In genomic region chr19:51904331-51905165, GRCh38 we compare ENCODE assay signal across 8 cellular contexts. TPM values are rescaled to one million over a fixed set of nuclear protein-coding genes. Genes with fewer than 3 reads are reported as not detected.
DNase-seq lines count a peak whose midpoint lies in the region; ATAC-seq and TF ChIP-seq lines count a peak whose summit lies in the region.

Gene ZNF649, minus strand, starts transcription at chr19:51905017. Its CDS starts 4,910 bp downstream, at chr19:51900107.

- H3K27ac ChIP-seq in OCI-LY3 (ENCODE audit: low read length) = no peak within 1 kb of the TSS; the same call in 1 of the 2 replicates

- H3K9me3 ChIP-seq in OCI-LY3 (ENCODE audit: insufficient read depth, low read length) = peaks cover 14% of the 10 kb centered on the region
- peaks cover 26% of the 10 kb centered on the region for H3K9me3 ChIP-seq in mononuclear cell (ENCODE audit: low read depth, low read length)

- H3K9ac ChIP-seq in OCI-LY3 (ENCODE audit: low read length) = peak within 1 kb of the TSS; percentile 48

- DNase-seq in AG08396 (ENCODE audit: low spot score) = peak; percentile 89
- peak; percentile 80 for DNase-seq in activated T-cell treated with anti-CD3 and anti-CD28 coated beads, Interleukin-2, amount 50 U/mL, for 1 hour
- peak; percentile 88 for DNase-seq in erythroblast (lab: John Stamatoyannopoulos, UW)
- peak; percentile 57 to 73 for DNase-seq in stimulated activated CD8-positive, alpha-beta memory T cell treated with anti-CD3 and anti-CD28 coated beads, Interleukin-15, amount 100 ng/mL, for 48 hours (ENCODE audit: low read depth in 2 of 2)

- no peaks in the 10 kb centered on the region for H4K20me1 ChIP-seq in OCI-LY3 (ENCODE audit: insufficient read depth, low read length)

- peak within 1 kb of the TSS; percentile 70 for H3K4me3 ChIP-seq in OCI-LY3 (ENCODE audit: low read length)
- H3K4me3 ChIP-seq in mononuclear cell (ENCODE audit: low read length) = peak within 1 kb of the TSS; percentile 83

- H3K4me1 ChIP-seq in OCI-LY3 (ENCODE audit: low read length) (no peaks in the 10 kb centered on the region), mononuclear cell (ENCODE audit: insufficient read depth, low read length) (peaks cover 16% of the 10 kb centered on the region)

- TF ChIP-seq POLR2A in erythroblast (IDR thresholded peaks at IDR 0.05; ENCODE audit: low read length) = peak; percentile 68

- no peaks in the 10 kb centered on the region for H3K27me3 ChIP-seq in OCI-LY3 (ENCODE audit: low read depth, low read length)
- peaks cover 5% of the 10 kb centered on the region for H3K27me3 ChIP-seq in mononuclear cell (ENCODE audit: insufficient read depth, low read length)

- peak within 1 kb of the TSS; percentile 21 for H3K4me2 ChIP-seq in OCI-LY3 (ENCODE audit: low read length)

- H2AFZ ChIP-seq in OCI-LY3 (ENCODE audit: low read depth, low read length) = no peak within 1 kb of the TSS

- no peak for TF ChIP-seq CTCF in OCI-LY3 (IDR thresholded peaks at IDR 0.05; ENCODE audit: low read depth, low read length)

- peaks cover 25% of the 10 kb centered on the region for H3K79me2 ChIP-seq in OCI-LY3 (ENCODE audit: low read length)

- ATAC-seq in GM19023 (IDR thresholded peaks at IDR 0.05; ENCODE audit: unreplicated experiment) (peak; percentile 92), HG03571 (IDR thresholded peaks at IDR 0.05; ENCODE audit: unreplicated experiment) (peak; percentile 61)

- H3K36me3 ChIP-seq in OCI-LY3 (replicated peaks; ENCODE audit: low read depth, low read length) = peaks cover 25% of the 10 kb centered on the region

RNA-seq across cellular contexts. Expression of gene ZNF649, which starts in this region (rescaled TPM):
- total RNA-seq in mononuclear cell = 18.3 TPM
